Comparison of ENCODE assay signal across 25 cellular contexts in genomic region chr5:92874790-92875189, GRCh38.
"Had no signal": no experiment of that assay in that cellular context is flagged by ENCODE, and none has a peak within 500 bp of the region (broad histone marks: within the 10 kb centered on the region; RNA-seq: fewer than 3 reads in every experiment).

No MANE protein-coding gene starts in this region.

- H3K36me3 ChIP-seq: MG63 had no signal

- DNase-seq: KBM-7, MG63, NCI-H1092, NCI-H1105 treated with DMSO at 0.1 percent for 48 hours, NCI-H1417 treated with DMSO at 0.1 percent for 48 hours, NCI-H146, NCI-H1694 treated with DMSO at 0.1 percent for 48 hours, NCI-H2029, NCI-H2081 treated with DMSO at 0.1 percent for 48 hours, NCI-H2171, NCI-H226, NCI-H446, NCI-H510A, NCI-H524 treated with DMSO at 0.1 percent for 48 hours, NCI-H69, NCI-H774, PC-3, SHP77, SK-N-SH, SW 1271, T-cell had no signal

- H3K4me2 ChIP-seq: SK-N-SH had no signal

- H3K9ac ChIP-seq: SK-N-SH had no signal

- H3K27me3 ChIP-seq: MG63 had no signal

- H3K4me3 ChIP-seq: MG63 had no signal

- ATAC-seq: Panc1, PC-3, T-cell had no signal

- H3K4me3 Mint-ChIP-seq: T-cell had no signal

- H3K9me2 ChIP-seq: SK-N-SH had no signal

- H3K36me3 Mint-ChIP-seq: T-cell had no signal

- H3K27ac ChIP-seq: HL-60, RWPE1 had no signal

- H3K4me1 Mint-ChIP-seq: T-cell had no signal

- FAIRE-seq: HTR-8/SVneo had no signal

- H3K27me3 Mint-ChIP-seq: T-cell had no signal
